ENCODE assay signal across 14 cellular contexts in genomic region chr14:99215277-99215676, GRCh38. TPM values are rescaled to one million over a fixed set of nuclear protein-coding genes. Genes with fewer than 3 reads are reported as not detected.
DNase-seq lines count a peak whose midpoint lies in the region; ATAC-seq, FAIRE-seq and TF ChIP-seq lines count a peak whose summit lies in the region.
"Had no signal": no experiment of that assay in that cellular context is flagged by ENCODE, and none has a peak within 500 bp of the region (broad histone marks: within the 10 kb centered on the region; RNA-seq: fewer than 3 reads in every experiment).

No MANE protein-coding gene starts in this region.

- H3K4me1 ChIP-seq in keratinocyte (ENCODE audit: control insufficient read depth, extremely low read depth, insufficient read depth, low read length) (peaks cover 62% of the 10 kb centered on the region), suprapubic skin (peaks cover 47% of the 10 kb centered on the region), MM.1S (ENCODE audit: low read length) (no peaks in the 10 kb centered on the region)

- H3K4me3 ChIP-seq in keratinocyte (ENCODE audit: control insufficient read depth in 2 of 3, extremely low read depth in 1 of 3, insufficient read depth in 2 of 3, low read depth in 1 of 3, low read length in 3 of 3) (peak overlapping the region; percentile 2 to 61 (median 59)), suprapubic skin (peak overlapping the region; percentile 30), MM.1S (ENCODE audit: low read length) (no peak overlapping the region)
- H3K4me3 ChIP-seq: lung had no signal

- H3K9ac ChIP-seq in keratinocyte (ENCODE audit: control insufficient read depth, extremely low read depth, insufficient read depth, low read length) (peak overlapping the region; percentile 45), MM.1S (ENCODE audit: low read length) (no peak overlapping the region)

- ATAC-seq in activated CD4-positive, CD25-positive, alpha-beta regulatory T cell treated with anti-CD3 and anti-CD28 coated beads, Interleukin-2, amount 50 U/mL, for 24 hours, result no peak

- no peak for DNase-seq in activated naive CD4-positive, alpha-beta T cell treated with anti-CD3 and anti-CD28 coated beads for 36 hours
- no peak for DNase-seq in activated naive CD4-positive, alpha-beta T cell treated with Interleukin-2 at 50 U/mL for 16 hours
- DNase-seq in amniotic stem cell (lab: John Stamatoyannopoulos, UW) (peak; percentile 62), keratinocyte (ENCODE audit: low read depth, low spot score) (no peak), suprapubic skin (ENCODE audit: low spot score in 2 of 2) (peak in 1 of 2 donors; percentile 53), MM.1S (no peak), AML-193 (lab: John Stamatoyannopoulos, UW) (no peak)
- DNase-seq: effector CD4-positive, alpha-beta T cell; IMR-90; NCI-H526 treated with DMSO at 0.1 percent for 48 hours; stimulated activated CD4-positive, alpha-beta T cell treated with anti-CD3 and anti-CD28 coated beads, Interleukin-2, amount 100 ng/mL, for 48 hours had no signal

- intact Hi-C loops in activated naive CD4-positive, alpha-beta T cell treated with anti-CD3 and anti-CD28 coated beads for 36 hours (cut with micrococcal nuclease), result no loop called here

- no peaks in the 10 kb centered on the region for H3K27me3 ChIP-seq in keratinocyte (ENCODE audit: control insufficient read depth, extremely low read depth, insufficient read depth, low read length)
- H3K27me3 ChIP-seq in suprapubic skin, result no peaks in the 10 kb centered on the region
- H3K27me3 ChIP-seq in MM.1S (replicated peaks; ENCODE audit: insufficient read depth, low read length), result no peaks in the 10 kb centered on the region

- H3K79me2 ChIP-seq in keratinocyte (ENCODE audit: control insufficient read depth, insufficient read depth, low read length) (peaks cover 82% of the 10 kb centered on the region), MM.1S (ENCODE audit: low read length) (no peaks in the 10 kb centered on the region)

- CTCF ChIA-PET in activated naive CD4-positive, alpha-beta T cell treated with anti-CD3 and anti-CD28 coated beads for 36 hours (lab: Charles Lee), result interaction anchor here (0.7 to 3.0 kb wide), 9 partner anchors 9 to 174 kb away, joined by 3 to 12 read pairs (median 5); no protein-coding TSS in a partner anchor

- H3K4me1 Mint-ChIP-seq in activated naive CD4-positive, alpha-beta T cell treated with anti-CD3 and anti-CD28 coated beads for 36 hours (ENCODE audit: low read depth), result peaks cover 94% of the 10 kb centered on the region
- H3K4me1 Mint-ChIP-seq: CD14-positive monocyte had no signal

- 17% methylated on average over 16 of the region's 16 CpGs for WGBS in suprapubic skin

- no peak for TF ChIP-seq EP300 in suprapubic skin (IDR thresholded peaks at IDR 0.05)

- no peaks in the 10 kb centered on the region for H3K9me2 ChIP-seq in MM.1S (replicated peaks; ENCODE audit: insufficient read depth, low read length)

- TF ChIP-seq CTCF in keratinocyte (optimal IDR thresholded peaks at IDR 0.05 in 1 of 3, IDR thresholded peaks at IDR 0.05 in 1 of 3, conservative IDR thresholded peaks at IDR 0.05 in 1 of 3; ENCODE audit: extremely low read depth in 1 of 3, insufficient read depth in 2 of 3, low read length in 3 of 3), result no peak
- TF ChIP-seq CTCF in suprapubic skin (IDR thresholded peaks at IDR 0.05), result no peak
- TF ChIP-seq CTCF in MM.1S (IDR thresholded peaks at IDR 0.05; ENCODE audit: low read length), result no peak

- H4K20me1 ChIP-seq in keratinocyte (ENCODE audit: control insufficient read depth, extremely low read depth, insufficient read depth, low read length), result peaks cover 7% of the 10 kb centered on the region
- no peaks in the 10 kb centered on the region for H4K20me1 ChIP-seq in MM.1S (ENCODE audit: insufficient read depth, low read length)

- no peak overlapping the region for H2AFZ ChIP-seq in keratinocyte (ENCODE audit: control insufficient read depth, low read length)
- H2AFZ ChIP-seq in MM.1S (ENCODE audit: low read length), result no peak overlapping the region

- H3K9me3 Mint-ChIP-seq in activated naive CD4-positive, alpha-beta T cell treated with anti-CD3 and anti-CD28 coated beads for 36 hours, result no peaks in the 10 kb centered on the region

- H3K36me3 Mint-ChIP-seq in activated naive CD4-positive, alpha-beta T cell treated with anti-CD3 and anti-CD28 coated beads for 36 hours (ENCODE audit: low read depth), result peaks cover 38% of the 10 kb centered on the region
- H3K36me3 Mint-ChIP-seq: CD14-positive monocyte had no signal

- TF ChIP-seq POLR2A in suprapubic skin (IDR thresholded peaks at IDR 0.05), result no peak

- FAIRE-seq in keratinocyte (lab: Jason Lieb, UNC), result peak; percentile 58

- H3K27ac ChIP-seq in keratinocyte (ENCODE audit: control insufficient read depth, insufficient read depth, low read length) (peak overlapping the region; percentile 36), suprapubic skin (no peak overlapping the region), MM.1S (ENCODE audit: low read length) (no peak overlapping the region)

- dilution Hi-C loops in keratinocyte (cut with MboI; ENCODE audit: extremely low pct_ligation_motif_present, low sequenced_read_pairs), result no loop called here

- peaks cover 6% of the 10 kb centered on the region for H3K9me1 ChIP-seq in keratinocyte (ENCODE audit: control insufficient read depth, extremely low read depth, insufficient read depth, low read length)

- H3K4me3 Mint-ChIP-seq in activated naive CD4-positive, alpha-beta T cell treated with anti-CD3 and anti-CD28 coated beads for 36 hours, result peak overlapping the region; percentile 71
- H3K4me3 Mint-ChIP-seq: CD14-positive monocyte had no signal

- no peaks in the 10 kb centered on the region for H3K27me3 Mint-ChIP-seq in activated naive CD4-positive, alpha-beta T cell treated with anti-CD3 and anti-CD28 coated beads for 36 hours (ENCODE audit: low read depth)

- H3K9me3 ChIP-seq in keratinocyte (ENCODE audit: control insufficient read depth, low read depth, low read length) (no peaks in the 10 kb centered on the region), suprapubic skin (no peaks in the 10 kb centered on the region), MM.1S (replicated peaks; ENCODE audit: insufficient read depth, low read length) (no peaks in the 10 kb centered on the region)

- peak overlapping the region; percentile 85 for H3K27ac Mint-ChIP-seq in activated naive CD4-positive, alpha-beta T cell treated with anti-CD3 and anti-CD28 coated beads for 36 hours
- H3K27ac Mint-ChIP-seq: CD14-positive monocyte had no signal

- peak overlapping the region; percentile 91 for H3K4me2 ChIP-seq in keratinocyte (ENCODE audit: control insufficient read depth, extremely low read depth, insufficient read depth, low read depth, low read length)
- no peak overlapping the region for H3K4me2 ChIP-seq in MM.1S (ENCODE audit: low read depth, low read length)

- H3K36me3 ChIP-seq in keratinocyte (ENCODE audit: control insufficient read depth in 2 of 2, extremely low read depth in 1 of 2, insufficient read depth in 2 of 2, low read length in 2 of 2), result peaks cover 0 to under 1% of the 10 kb centered on the region in 2 experiments
- H3K36me3 ChIP-seq in suprapubic skin, result no peaks in the 10 kb centered on the region
- no peaks in the 10 kb centered on the region for H3K36me3 ChIP-seq in MM.1S (replicated peaks; ENCODE audit: insufficient read depth, low read length)

- no peaks in the 10 kb centered on the region for H3F3A ChIP-seq in MM.1S (ENCODE audit: insufficient read depth, low read length)

RNA-seq across cellular contexts. Expression of gene BCL11B, which starts 56.7 kb away (rescaled TPM):
- total RNA-seq in activated naive CD4-positive, alpha-beta T cell treated with anti-CD3 and anti-CD28 coated beads for 36 hours, result 10 to 100 TPM; 71.7 to 71.9 TPM
- polyA plus RNA-seq in keratinocyte, result 3.6 to 6.4 TPM (median 5.2 TPM) in 3 replicates
- polyA plus RNA-seq in keratinocyte (2011; ENCODE audit: low read depth), result 2.3 TPM
- 2.6 and 3.0 TPM in 2 replicates for polyA plus RNA-seq in keratinocyte (2011; cell fraction: cytosol; rRNA removed)
- polyA plus RNA-seq in keratinocyte (2011; cell fraction: nucleus; rRNA removed), result 10.9 and 11.1 TPM in 2 replicates
- polyA plus RNA-seq in keratinocyte (2012; ENCODE audit: low replicate concordance), result 3.9 and 7.8 TPM in 2 replicates
- polyA minus RNA-seq in keratinocyte, result 6.5 to 9.3 TPM (median 8.7 TPM) in 3 replicates
- 9.4 TPM for polyA minus RNA-seq in keratinocyte (2011; cell fraction: cytosol; rRNA and poly(A)+ RNA removed)
- 17.1 and 20.4 TPM in 2 replicates for polyA minus RNA-seq in keratinocyte (2011; cell fraction: nucleus; rRNA and poly(A)+ RNA removed)
- 10 to 100 TPM; 35.9 to 53.8 (median 47.5) TPM for total RNA-seq in suprapubic skin
- polyA plus RNA-seq: CD14-positive monocyte, IMR-90 had no signal
